In genomic region chr6:21597706-21598273, GRCh38 we compare ENCODE assay signal across 8 cellular contexts. TPM values are rescaled to one million over a fixed set of nuclear protein-coding genes. Genes with fewer than 3 reads are reported as not detected.
DNase-seq lines count a peak whose midpoint lies in the region; ATAC-seq and TF ChIP-seq lines count a peak whose summit lies in the region.

No MANE protein-coding gene starts in this region.

- peaks cover 25% of the 10 kb centered on the region for H3K36me3 ChIP-seq in RWPE2 (ENCODE audit: low read depth)

- H3K27ac ChIP-seq in RWPE2 (ENCODE audit: poor library complexity, severe bottlenecking) = peak overlapping the region; percentile 79

- H3K27me3 ChIP-seq in RWPE2 (ENCODE audit: insufficient read depth, poor library complexity, severe bottlenecking) = no peaks in the 10 kb centered on the region

- ATAC-seq in RWPE2 (ENCODE audit: low read depth) (no peak), HG03521 (IDR thresholded peaks at IDR 0.05; ENCODE audit: unreplicated experiment) (no peak), HG03457 (IDR thresholded peaks at IDR 0.05; ENCODE audit: unreplicated experiment) (no peak)

- peaks cover 20% of the 10 kb centered on the region for H3K4me1 ChIP-seq in RWPE2 (ENCODE audit: insufficient read depth, poor library complexity, severe bottlenecking)

- H3K4me3 ChIP-seq in GM12864 (ENCODE audit: low read depth, low read length) (peak overlapping the region; percentile 57), RWPE2 (ENCODE audit: severe bottlenecking) (peak overlapping the region; percentile 97), fibroblast of villous mesenchyme (ENCODE audit: low read depth, low read length) (peak overlapping the region; percentile 91)

- H3K9me3 ChIP-seq in RWPE2 (ENCODE audit: severe bottlenecking) = no peaks in the 10 kb centered on the region

- TF ChIP-seq CTCF in GM12864 (IDR thresholded peaks at IDR 0.05; ENCODE audit: low read depth, low read length, missing control alignments) (no peak), RWPE2 (IDR thresholded peaks at IDR 0.05; ENCODE audit: poor library complexity, severe bottlenecking) (no peak), fibroblast of villous mesenchyme (IDR thresholded peaks at IDR 0.05; ENCODE audit: insufficient read depth, low read depth, low read length) (no peak)

- DNase-seq in GM12864 (ENCODE audit: low read depth) = no peak
- DNase-seq in RWPE2 (ENCODE audit: low spot score) = no peak
- DNase-seq in fibroblast of villous mesenchyme (ENCODE audit: low read depth) = peak; percentile 54
- DNase-seq in putamen (ENCODE audit: low spot score) = peak; percentile 7
- DNase-seq in NCI-H146 treated with DMSO at 0.1 percent for 48 hours (lab: John Stamatoyannopoulos, UW; ENCODE audit: unreplicated experiment) = no peak
- DNase-seq in NCI-H187 (lab: John Stamatoyannopoulos, UW) = no peak

RNA-seq across cellular contexts. Expression of gene SOX4, which starts 4.2 kb away (rescaled TPM):
- 33.2 and 71.8 TPM in 2 replicates for total RNA-seq in fibroblast of villous mesenchyme

Comparison
In these comparisons a context has a peak if more than half of its experiments do, and no peak if none do; other contexts are left out.
1. DNase-seq: peak in fibroblast of villous mesenchyme (single experiment) and putamen (single experiment); none in GM12864 (single experiment), RWPE2 (single experiment), NCI-H146 treated with DMSO at 0.1 percent for 48 hours (single experiment) and NCI-H187 (0 of 2).
2. Peak in every context shown above with its lines, with median percentiles within 50 percentile points of each other: H3K4me3 ChIP-seq.